ENCODE assay signal across 1 cellular context in the genomic region with DNA sequence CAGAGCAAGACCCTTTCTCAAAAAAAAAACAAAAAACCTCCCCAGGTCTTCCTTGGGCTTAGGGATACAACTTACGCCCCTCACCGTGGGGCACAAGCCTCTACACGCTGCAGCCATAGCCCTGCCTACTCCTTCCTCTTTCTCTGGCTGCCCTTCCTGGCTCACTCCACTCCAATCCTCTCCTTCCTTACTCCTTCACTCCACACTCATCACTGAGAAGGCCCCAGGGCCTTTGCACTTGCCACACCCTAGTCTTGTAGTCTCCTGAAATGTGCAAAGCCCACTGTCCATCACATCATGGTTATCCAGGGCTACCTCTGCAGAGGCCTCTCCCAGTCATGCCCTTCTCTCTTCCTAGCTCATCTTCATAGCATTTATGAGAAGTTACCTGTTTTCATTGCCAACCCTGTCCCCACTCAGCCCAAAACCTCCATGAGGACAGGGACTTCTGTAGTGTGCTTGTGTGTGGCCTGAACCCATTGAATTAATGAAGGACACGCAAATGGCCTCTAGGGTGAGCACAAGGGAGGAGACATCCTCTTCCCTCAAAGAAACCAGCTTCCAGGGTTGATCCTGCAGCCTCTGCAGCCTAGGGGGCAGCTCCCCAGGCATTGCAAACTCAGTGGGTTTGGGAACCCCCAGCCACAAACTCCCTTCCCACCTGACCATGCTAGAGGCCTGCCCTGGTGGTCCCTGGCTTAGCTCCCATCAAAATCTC.
TF ChIP-seq lines count a peak whose summit lies in the region.

No MANE protein-coding gene starts in this region.

TF ChIP-seq in HEK293, 187 proteins besides CTCF, POLR2A, EP300 and RAD21 (continued from another document):
- TF ChIP-seq, protein P1, sequence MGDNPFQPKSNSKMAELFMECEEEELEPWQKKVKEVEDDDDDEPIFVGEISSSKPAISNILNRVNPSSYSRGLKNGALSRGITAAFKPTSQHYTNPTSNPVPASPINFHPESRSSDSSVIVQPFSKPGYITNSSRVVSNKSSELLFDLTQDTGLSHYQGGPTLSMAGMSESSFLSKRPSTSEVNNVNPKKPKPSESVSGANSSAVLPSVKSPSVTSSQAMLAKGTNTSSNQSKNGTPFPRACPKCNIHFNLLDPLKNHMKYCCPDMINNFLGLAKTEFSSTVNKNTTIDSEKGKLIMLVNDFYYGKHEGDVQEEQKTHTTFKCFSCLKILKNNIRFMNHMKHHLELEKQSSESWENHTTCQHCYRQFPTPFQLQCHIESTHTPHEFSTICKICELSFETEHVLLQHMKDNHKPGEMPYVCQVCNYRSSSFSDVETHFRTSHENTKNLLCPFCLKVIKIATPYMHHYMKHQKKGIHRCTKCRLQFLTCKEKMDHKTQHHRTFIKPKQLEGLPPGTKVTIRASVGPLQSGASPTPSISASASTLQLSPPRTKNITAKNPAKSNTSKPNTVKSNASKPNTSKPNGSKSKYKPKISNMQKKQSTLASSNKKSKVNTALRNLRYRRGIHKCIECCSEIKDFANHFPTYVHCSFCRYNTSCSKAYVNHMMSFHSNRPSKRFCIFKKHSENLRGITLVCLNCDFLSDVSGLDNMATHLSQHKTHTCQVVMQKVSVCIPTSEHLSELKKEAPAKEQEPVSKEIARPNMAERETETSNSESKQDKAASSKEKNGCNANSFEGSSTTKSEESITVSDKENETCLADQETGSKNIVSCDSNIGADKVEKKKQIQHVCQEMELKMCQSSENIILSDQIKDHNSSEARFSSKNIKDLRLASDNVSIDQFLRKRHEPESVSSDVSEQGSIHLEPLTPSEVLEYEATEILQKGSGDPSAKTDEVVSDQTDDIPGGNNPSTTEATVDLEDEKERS (tag by site-specific recombination; IDR thresholded peaks at IDR 0.05), result 0 out of 2 replicates have a peak, but pooled peaks have one; percentile 15
- TF ChIP-seq KLF10 (tag by site-specific recombination; IDR thresholded peaks at IDR 0.05), result no peak
- TF ChIP-seq, protein P2, sequence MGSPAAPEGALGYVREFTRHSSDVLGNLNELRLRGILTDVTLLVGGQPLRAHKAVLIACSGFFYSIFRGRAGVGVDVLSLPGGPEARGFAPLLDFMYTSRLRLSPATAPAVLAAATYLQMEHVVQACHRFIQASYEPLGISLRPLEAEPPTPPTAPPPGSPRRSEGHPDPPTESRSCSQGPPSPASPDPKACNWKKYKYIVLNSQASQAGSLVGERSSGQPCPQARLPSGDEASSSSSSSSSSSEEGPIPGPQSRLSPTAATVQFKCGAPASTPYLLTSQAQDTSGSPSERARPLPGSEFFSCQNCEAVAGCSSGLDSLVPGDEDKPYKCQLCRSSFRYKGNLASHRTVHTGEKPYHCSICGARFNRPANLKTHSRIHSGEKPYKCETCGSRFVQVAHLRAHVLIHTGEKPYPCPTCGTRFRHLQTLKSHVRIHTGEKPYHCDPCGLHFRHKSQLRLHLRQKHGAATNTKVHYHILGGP (tag by site-specific recombination; IDR thresholded peaks at IDR 0.05), result no peak
- no peak for TF ChIP-seq ZNF391 (tag by site-specific recombination; IDR thresholded peaks at IDR 0.05; ENCODE audit: borderline replicate concordance, low read depth)
- no peak for TF ChIP-seq KLF1 (tag by site-specific recombination; IDR thresholded peaks at IDR 0.05)
- TF ChIP-seq ZNF830 (tag by site-specific recombination; IDR thresholded peaks at IDR 0.05; ENCODE audit: low read depth), result no peak
- TF ChIP-seq ZNF623 (tag by site-specific recombination; IDR thresholded peaks at IDR 0.05), result peak; percentile 98
